In genomic region chr18:3014501-3015202, GRCh38 we compare ENCODE assay signal across 9 cellular contexts. TPM values are rescaled to one million over a fixed set of nuclear protein-coding genes. Genes with fewer than 3 reads are reported as not detected.
DNase-seq lines count a peak whose midpoint lies in the region; ATAC-seq and TF ChIP-seq lines count a peak whose summit lies in the region.
"Had no signal": no experiment of that assay in that cellular context is flagged by ENCODE, and none has a peak within 500 bp of the region (broad histone marks: within the 10 kb centered on the region; RNA-seq: fewer than 3 reads in every experiment).

No MANE protein-coding gene starts in this region.

- no peak for ATAC-seq in activated T-cell treated with anti-CD3 and anti-CD28 coated beads, Interleukin-2, amount 50 U/mL, for 72 hours (replicated peaks in 1 of 2)
- ATAC-seq in activated T-helper 17 cell treated with anti-CD3 and anti-CD28 coated beads, Interleukin-2, amount 50 U/mL, for 72 hours (replicated peaks): no peak
- no peak for ATAC-seq in right lobe of liver
- no peak for ATAC-seq in thoracic aorta (ENCODE audit: insufficient number of reproducible peaks, low FRiP score, low read depth)
- ATAC-seq in HG02852 (IDR thresholded peaks at IDR 0.05; ENCODE audit: unreplicated experiment): no peak

- 31% methylated on average over 7 of the region's 7 CpGs for whole genome bisulfite sequencing in right lobe of liver (ENCODE audit: insufficient coverage, low coverage, low lambda C conversion rate, missing lambda C conversion rate)

- no peak for TF ChIP-seq POLR2A in right lobe of liver (IDR thresholded peaks at IDR 0.05)

- no peak overlapping the region for H3K27ac Mint-ChIP-seq in activated T-cell treated with anti-CD3 and anti-CD28 coated beads, Interleukin-2, amount 50 U/mL, for 72 hours
- H3K27ac Mint-ChIP-seq in activated T-helper 17 cell treated with anti-CD3 and anti-CD28 coated beads, Interleukin-2, amount 50 U/mL, for 72 hours: peak overlapping the region; percentile 22

- H3K27ac ChIP-seq in right lobe of liver (peak overlapping the region; percentile 72 to 99 (median 83)), thoracic aorta (peak overlapping the region; percentile 38 to 70)

- DNase-seq in activated T-cell treated with anti-CD3 and anti-CD28 coated beads, Interleukin-2, amount 50 U/mL, for 72 hours: no peak
- DNase-seq in activated T-cell treated with anti-CD3 and anti-CD28 coated beads, Interleukin-2, amount 50 U/mL, for 48 hours: no peak
- DNase-seq in right lobe of liver (no peak), thoracic aorta (ENCODE audit: low spot score) (no peak), cerebellar nuclear complex (lab: John Stamatoyannopoulos, UW) (no peak), epidermal melanocyte (ENCODE audit: insufficient read length, low spot score) (no peak)
- DNase-seq: DMS153 had no signal

- H3K4me1 Mint-ChIP-seq in activated T-cell treated with anti-CD3 and anti-CD28 coated beads, Interleukin-2, amount 50 U/mL, for 72 hours (ENCODE audit: low read depth): peaks cover 67% of the 10 kb centered on the region
- H3K4me1 Mint-ChIP-seq in activated T-helper 17 cell treated with anti-CD3 and anti-CD28 coated beads, Interleukin-2, amount 50 U/mL, for 72 hours: peaks cover 37% of the 10 kb centered on the region

- H3K4me1 ChIP-seq in right lobe of liver (peaks cover 0 to 18% (median 5%) of the 10 kb centered on the region in 4 donors), thoracic aorta (ENCODE audit: control insufficient read depth in 1 of 2, low read depth in 2 of 2) (peaks cover 20 to 44% of the 10 kb centered on the region in 2 donors)

- intact Hi-C loops in right lobe of liver (cut with DNase I): no loop called here

- no peaks in the 10 kb centered on the region for H3K27me3 Mint-ChIP-seq in activated T-cell treated with anti-CD3 and anti-CD28 coated beads, Interleukin-2, amount 50 U/mL, for 72 hours (ENCODE audit: low read depth)
- no peaks in the 10 kb centered on the region for H3K27me3 Mint-ChIP-seq in activated T-helper 17 cell treated with anti-CD3 and anti-CD28 coated beads, Interleukin-2, amount 50 U/mL, for 72 hours

- no peaks in the 10 kb centered on the region for H3K9me3 ChIP-seq in right lobe of liver
- no peaks in the 10 kb centered on the region for H3K9me3 ChIP-seq in thoracic aorta

- H3K9me3 Mint-ChIP-seq in activated T-cell treated with anti-CD3 and anti-CD28 coated beads, Interleukin-2, amount 50 U/mL, for 72 hours: no peaks in the 10 kb centered on the region
- no peaks in the 10 kb centered on the region for H3K9me3 Mint-ChIP-seq in activated T-helper 17 cell treated with anti-CD3 and anti-CD28 coated beads, Interleukin-2, amount 50 U/mL, for 72 hours

- H3K4me3 Mint-ChIP-seq in activated T-cell treated with anti-CD3 and anti-CD28 coated beads, Interleukin-2, amount 50 U/mL, for 72 hours: peak overlapping the region; percentile 47 to 59
- H3K4me3 Mint-ChIP-seq in activated T-helper 17 cell treated with anti-CD3 and anti-CD28 coated beads, Interleukin-2, amount 50 U/mL, for 72 hours: peak overlapping the region; percentile 32

- TF ChIP-seq CTCF in right lobe of liver (IDR thresholded peaks at IDR 0.05) (no peak), thoracic aorta (IDR thresholded peaks at IDR 0.05) (no peak)

- H3K36me3 ChIP-seq in right lobe of liver (no peaks in the 10 kb centered on the region), thoracic aorta (no peaks in the 10 kb centered on the region)

- H3K4me3 ChIP-seq in right lobe of liver (no peak overlapping the region), thoracic aorta (no peak overlapping the region)

- peaks cover 2 to 15% of the 10 kb centered on the region in 2 donors for H3K36me3 Mint-ChIP-seq in activated T-cell treated with anti-CD3 and anti-CD28 coated beads, Interleukin-2, amount 50 U/mL, for 72 hours (ENCODE audit: insufficient read depth in 2 of 2)
- peaks cover 29% of the 10 kb centered on the region for H3K36me3 Mint-ChIP-seq in activated T-helper 17 cell treated with anti-CD3 and anti-CD28 coated beads, Interleukin-2, amount 50 U/mL, for 72 hours (ENCODE audit: low read depth)

- H3K27me3 ChIP-seq in right lobe of liver: no peaks in the 10 kb centered on the region
- no peaks in the 10 kb centered on the region for H3K27me3 ChIP-seq in thoracic aorta (replicated peaks; ENCODE audit: insufficient read depth)

RNA-seq across cellular contexts. Expression of gene LPIN2, which starts 1.7 kb away (rescaled TPM):
- 100 to 1,000 TPM; 101 to 106 TPM for total RNA-seq in activated T-cell treated with anti-CD3 and anti-CD28 coated beads, Interleukin-2, amount 50 U/mL, for 72 hours
- 10 to 100 TPM; 45.8 to 78.1 TPM for total RNA-seq in activated T-helper 17 cell treated with anti-CD3 and anti-CD28 coated beads, Interleukin-2, amount 50 U/mL, for 72 hours
- total RNA-seq in right lobe of liver (100 to 1,000 TPM in 5 of 6 experiments, 10 to 100 TPM in 1; 64.9 to 175 (median 150) TPM), thoracic aorta (10 to 100 TPM; 30.6 to 42.3 TPM)
